Comparison of ENCODE assay signal across 8 cellular contexts in genomic region chr19:16571283-16571682, GRCh38.
DNase-seq lines count a peak whose midpoint lies in the region; ATAC-seq lines count a peak whose summit lies in the region.

No MANE protein-coding gene starts in this region.

- no peaks in the 10 kb centered on the region for H3K27me3 Mint-ChIP-seq in central memory CD8-positive, alpha-beta T cell

- H3K36me3 Mint-ChIP-seq in central memory CD8-positive, alpha-beta T cell (ENCODE audit: insufficient read depth): peaks cover 41% of the 10 kb centered on the region

- H3K27ac Mint-ChIP-seq in central memory CD8-positive, alpha-beta T cell (ENCODE audit: low read depth): peak overlapping the region; percentile 98

- peaks cover 5% of the 10 kb centered on the region for H3K36me3 ChIP-seq in mucosa of stomach (ENCODE audit: control insufficient read depth, insufficient read depth, low read length)

- no peaks in the 10 kb centered on the region for H3K27me3 ChIP-seq in mucosa of stomach (ENCODE audit: control insufficient read depth, insufficient read depth, low read length)

- H3K4me1 ChIP-seq in mucosa of stomach (ENCODE audit: control insufficient read depth, insufficient read depth, low read length): peaks cover 38% of the 10 kb centered on the region

- peak overlapping the region; percentile 92 for H3K4me3 Mint-ChIP-seq in central memory CD8-positive, alpha-beta T cell

- peaks cover 44% of the 10 kb centered on the region for H3K4me1 Mint-ChIP-seq in central memory CD8-positive, alpha-beta T cell

- ATAC-seq in central memory CD8-positive, alpha-beta T cell (replicated peaks; ENCODE audit: extremely low read depth, poor library complexity, severe bottlenecking): no peak
- no peak for ATAC-seq in GM18873 (IDR thresholded peaks at IDR 0.05; ENCODE audit: low FRiP score, unreplicated experiment)
- no peak for ATAC-seq in GM21390 (IDR thresholded peaks at IDR 0.05; ENCODE audit: unreplicated experiment)
- no peak for ATAC-seq in HG03175 (IDR thresholded peaks at IDR 0.05; ENCODE audit: unreplicated experiment)

- DNase-seq in NCI-H748 (lab: John Stamatoyannopoulos, UW; ENCODE audit: unreplicated experiment): peak; percentile 2
- no peak for DNase-seq in NCI-H748 treated with DMSO at 0.1 percent for 48 hours (lab: John Stamatoyannopoulos, UW)
- peak; percentile 40 for DNase-seq in NCI-H446 treated with DMSO at 0.1 percent for 48 hours (lab: John Stamatoyannopoulos, UW)
- DNase-seq in central memory CD8-positive, alpha-beta T cell (ENCODE audit: low spot score in 2 of 2): no peak

- peak overlapping the region; percentile 62 for H3K4me3 ChIP-seq in mucosa of stomach (ENCODE audit: low read length)

- peak overlapping the region; percentile 85 for H3K9ac ChIP-seq in mucosa of stomach (ENCODE audit: low read length)

- H3K9me3 ChIP-seq in mucosa of stomach (ENCODE audit: control insufficient read depth, low read length): no peaks in the 10 kb centered on the region

- no peaks in the 10 kb centered on the region for H3K9me3 Mint-ChIP-seq in central memory CD8-positive, alpha-beta T cell

Comparison
In these comparisons a context has a peak if more than half of its experiments do, and no peak if none do; other contexts are left out.
1. DNase-seq: peak in NCI-H748 (single experiment) and NCI-H446 treated with DMSO at 0.1 percent for 48 hours (single experiment); none in NCI-H748 treated with DMSO at 0.1 percent for 48 hours (single experiment) and central memory CD8-positive, alpha-beta T cell (0 of 2).